1 cellular context compared by ENCODE assay signal in genomic region chr9:14362175-14362574, GRCh38.
TF ChIP-seq lines count a peak whose summit lies in the region.

No MANE protein-coding gene starts in this region.

TF ChIP-seq in IMR-90, 13 proteins besides CTCF, POLR2A, EP300 and RAD21:
- TF ChIP-seq CEBPB (IDR thresholded peaks at IDR 0.05; ENCODE audit: low read depth, low read length) (no peak), RFX5 (IDR thresholded peaks at IDR 0.05; ENCODE audit: low read depth, low read length) (no peak), NFE2L2 (IDR thresholded peaks at IDR 0.05; ENCODE audit: low read depth, low read length) (no peak), MAFK (IDR thresholded peaks at IDR 0.05; ENCODE audit: low read depth, low read length) (no peak), CHD1 (IDR thresholded peaks at IDR 0.05; ENCODE audit: low read depth, low read length) (no peak), SMC3 (IDR thresholded peaks at IDR 0.05; ENCODE audit: low read depth, low read length) (no peak), FOS (IDR thresholded peaks at IDR 0.05; ENCODE audit: low read depth, low read length) (no peak), BHLHE40 (IDR thresholded peaks at IDR 0.05; ENCODE audit: low read depth, low read length) (no peak), MAZ (IDR thresholded peaks at IDR 0.05; ENCODE audit: borderline replicate concordance, low read depth, low read length) (no peak), RCOR1 (IDR thresholded peaks at IDR 0.05; ENCODE audit: insufficient replicate concordance, low read length) (no peak), MXI1 (IDR thresholded peaks at IDR 0.05; ENCODE audit: borderline replicate concordance, low read depth, low read length) (no peak)
- TF ChIP-seq, protein P1, sequence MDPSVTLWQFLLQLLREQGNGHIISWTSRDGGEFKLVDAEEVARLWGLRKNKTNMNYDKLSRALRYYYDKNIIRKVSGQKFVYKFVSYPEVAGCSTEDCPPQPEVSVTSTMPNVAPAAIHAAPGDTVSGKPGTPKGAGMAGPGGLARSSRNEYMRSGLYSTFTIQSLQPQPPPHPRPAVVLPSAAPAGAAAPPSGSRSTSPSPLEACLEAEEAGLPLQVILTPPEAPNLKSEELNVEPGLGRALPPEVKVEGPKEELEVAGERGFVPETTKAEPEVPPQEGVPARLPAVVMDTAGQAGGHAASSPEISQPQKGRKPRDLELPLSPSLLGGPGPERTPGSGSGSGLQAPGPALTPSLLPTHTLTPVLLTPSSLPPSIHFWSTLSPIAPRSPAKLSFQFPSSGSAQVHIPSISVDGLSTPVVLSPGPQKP (IDR thresholded peaks at IDR 0.05; ENCODE audit: borderline replicate concordance, low read depth, low read length): no peak
- TF ChIP-seq, protein P2, sequence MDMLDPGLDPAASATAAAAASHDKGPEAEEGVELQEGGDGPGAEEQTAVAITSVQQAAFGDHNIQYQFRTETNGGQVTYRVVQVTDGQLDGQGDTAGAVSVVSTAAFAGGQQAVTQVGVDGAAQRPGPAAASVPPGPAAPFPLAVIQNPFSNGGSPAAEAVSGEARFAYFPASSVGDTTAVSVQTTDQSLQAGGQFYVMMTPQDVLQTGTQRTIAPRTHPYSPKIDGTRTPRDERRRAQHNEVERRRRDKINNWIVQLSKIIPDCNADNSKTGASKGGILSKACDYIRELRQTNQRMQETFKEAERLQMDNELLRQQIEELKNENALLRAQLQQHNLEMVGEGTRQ (IDR thresholded peaks at IDR 0.05; ENCODE audit: low read depth, low read length): no peak
TF ChIP-seq in IMR-90: peak in this region for 0.
